11 cellular contexts compared by ENCODE assay signal in the genomic region with DNA sequence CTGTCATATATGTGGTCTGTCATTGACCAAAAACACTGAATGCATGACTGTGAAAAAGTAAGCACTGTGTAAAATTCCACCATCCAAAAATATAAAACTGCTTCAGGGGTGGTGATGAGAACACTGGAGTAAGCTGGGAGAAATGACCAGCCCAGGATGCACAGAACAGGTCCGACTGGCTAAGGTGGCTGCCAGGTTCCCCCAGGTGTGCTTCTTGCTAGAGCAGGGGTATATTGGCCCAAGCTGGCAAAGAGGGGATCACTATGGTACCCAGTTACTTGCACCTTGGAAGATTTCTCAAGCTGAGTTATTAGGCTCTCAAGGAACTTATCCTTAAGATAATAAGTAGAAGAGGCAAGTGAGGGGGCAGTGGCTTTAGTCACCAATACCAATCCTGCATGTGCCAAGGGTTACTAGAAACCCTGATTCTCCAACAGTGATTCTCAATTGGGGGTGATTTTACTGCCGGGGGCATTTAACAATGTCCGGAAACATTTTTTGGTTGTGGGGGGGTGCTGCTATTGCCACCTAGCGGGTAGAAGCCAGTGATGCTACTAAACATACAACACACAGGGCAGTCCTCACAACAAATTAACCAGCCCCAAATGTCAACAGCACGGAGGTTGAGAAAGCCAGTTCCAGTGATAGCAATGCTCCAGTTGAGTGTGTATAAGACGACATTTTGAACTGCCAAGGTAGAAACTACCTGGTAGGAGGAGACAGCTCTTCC. TPM values are rescaled to one million over a fixed set of nuclear protein-coding genes. Genes with fewer than 3 reads are reported as not detected.
DNase-seq lines count a peak whose midpoint lies in the region; TF ChIP-seq lines count a peak whose summit lies in the region.
"Had no signal": no experiment of that assay in that cellular context is flagged by ENCODE, and none has a peak within 500 bp of the region (broad histone marks: within the 10 kb centered on the region; RNA-seq: fewer than 3 reads in every experiment).

No MANE protein-coding gene starts in this region.

- no peaks in the 10 kb centered on the region for H3K4me1 Mint-ChIP-seq in nephron progenitor cell

- H3K27ac ChIP-seq in dorsolateral prefrontal cortex = peak overlapping the region in 1 of 59 donors; percentile 3
- H3K27ac ChIP-seq: ascending aorta had no signal

- TF ChIP-seq CTCF in LNCaP clone FGC (IDR thresholded peaks at IDR 0.05; ENCODE audit: control insufficient read depth, extremely low read depth, insufficient read depth) (peak; percentile 49), dorsolateral prefrontal cortex (IDR thresholded peaks at IDR 0.05 in 54 of 56, conservative IDR thresholded peaks at IDR 0.05 in 2 of 56; ENCODE audit: low read depth in 1 of 56, partially characterized antibody in 56 of 56) (peak in 31 of 56 donors; percentile 8 to 48 (median 27)), nephron progenitor cell (IDR thresholded peaks at IDR 0.05) (no peak)

- H3K4me3 Mint-ChIP-seq in nephron progenitor cell = no peak overlapping the region
- H3K4me3 Mint-ChIP-seq: activated CD8-positive, alpha-beta T cell treated with anti-CD3 and anti-CD28 coated beads for 36 hours had no signal

- intact Hi-C loops in dorsolateral prefrontal cortex (cut with DNase I) = no loop called here

- H3K27ac Mint-ChIP-seq in nephron progenitor cell = peak overlapping the region; percentile 32
- H3K27ac Mint-ChIP-seq: activated CD8-positive, alpha-beta T cell treated with anti-CD3 and anti-CD28 coated beads for 36 hours had no signal

- no peaks in the 10 kb centered on the region for H3K27me3 ChIP-seq in dorsolateral prefrontal cortex
- H3K27me3 ChIP-seq: ascending aorta had no signal

- DNase-seq in ELR (ENCODE audit: low read depth) (peak; percentile 49), LNCaP clone FGC (ENCODE audit: low read depth) (no peak), dorsolateral prefrontal cortex (no peak), nephron progenitor cell (no peak), HCEC 1CT (no peak), Kasumi-1 (lab: John Stamatoyannopoulos, UW) (no peak), NCI-H1930 (lab: John Stamatoyannopoulos, UW) (no peak)
- no peak for DNase-seq in effector CD4-positive, alpha-beta T cell
- DNase-seq: activated CD8-positive, alpha-beta T cell treated with anti-CD3 and anti-CD28 coated beads for 36 hours had no signal

- H3K4me3 ChIP-seq in LNCaP clone FGC (ENCODE audit: low read depth, low read length) (no peak overlapping the region), dorsolateral prefrontal cortex (no peak overlapping the region)
- H3K4me3 ChIP-seq: ascending aorta had no signal

- H3K27me3 Mint-ChIP-seq in nephron progenitor cell (ENCODE audit: low read depth, poor library complexity) = peaks cover 3% of the 10 kb centered on the region
- H3K27me3 Mint-ChIP-seq: activated CD8-positive, alpha-beta T cell treated with anti-CD3 and anti-CD28 coated beads for 36 hours had no signal

- H3K9me3 Mint-ChIP-seq in nephron progenitor cell = no peaks in the 10 kb centered on the region
- H3K9me3 Mint-ChIP-seq: activated CD8-positive, alpha-beta T cell treated with anti-CD3 and anti-CD28 coated beads for 36 hours had no signal

- H3K36me3 Mint-ChIP-seq in nephron progenitor cell (ENCODE audit: low read depth) = peaks cover 46% of the 10 kb centered on the region

RNA-seq across cellular contexts. Expression of a gene that starts 15.7 kb away (rescaled TPM):
- 100 to 1,000 TPM; 110 to 337 (median 211) TPM for total RNA-seq in dorsolateral prefrontal cortex

RNA-seq across cellular contexts. Expression of a gene that starts 26.4 kb away (rescaled TPM):
- 1 to 10 TPM in 115 of 120 experiments, under 1 TPM in 4, not detected in 1; 0.61 to 9.7 (median 3.6) TPM for total RNA-seq in dorsolateral prefrontal cortex
- total RNA-seq: ascending aorta, RPMI7951 had no signal

RNA-seq across cellular contexts. Expression of a gene that starts 51.9 kb away (rescaled TPM):
- total RNA-seq in dorsolateral prefrontal cortex = 100 to 1,000 TPM in 115 of 120 experiments, 10 to 100 TPM in 5; 83.9 to 180 (median 142) TPM

RNA-seq across cellular contexts. Expression of a gene that starts 52.1 kb away (rescaled TPM):
- total RNA-seq in dorsolateral prefrontal cortex = 10 to 100 TPM; 45.7 to 64.7 (median 55.1) TPM
